ENCODE assay signal across 13 cellular contexts in the genomic region with DNA sequence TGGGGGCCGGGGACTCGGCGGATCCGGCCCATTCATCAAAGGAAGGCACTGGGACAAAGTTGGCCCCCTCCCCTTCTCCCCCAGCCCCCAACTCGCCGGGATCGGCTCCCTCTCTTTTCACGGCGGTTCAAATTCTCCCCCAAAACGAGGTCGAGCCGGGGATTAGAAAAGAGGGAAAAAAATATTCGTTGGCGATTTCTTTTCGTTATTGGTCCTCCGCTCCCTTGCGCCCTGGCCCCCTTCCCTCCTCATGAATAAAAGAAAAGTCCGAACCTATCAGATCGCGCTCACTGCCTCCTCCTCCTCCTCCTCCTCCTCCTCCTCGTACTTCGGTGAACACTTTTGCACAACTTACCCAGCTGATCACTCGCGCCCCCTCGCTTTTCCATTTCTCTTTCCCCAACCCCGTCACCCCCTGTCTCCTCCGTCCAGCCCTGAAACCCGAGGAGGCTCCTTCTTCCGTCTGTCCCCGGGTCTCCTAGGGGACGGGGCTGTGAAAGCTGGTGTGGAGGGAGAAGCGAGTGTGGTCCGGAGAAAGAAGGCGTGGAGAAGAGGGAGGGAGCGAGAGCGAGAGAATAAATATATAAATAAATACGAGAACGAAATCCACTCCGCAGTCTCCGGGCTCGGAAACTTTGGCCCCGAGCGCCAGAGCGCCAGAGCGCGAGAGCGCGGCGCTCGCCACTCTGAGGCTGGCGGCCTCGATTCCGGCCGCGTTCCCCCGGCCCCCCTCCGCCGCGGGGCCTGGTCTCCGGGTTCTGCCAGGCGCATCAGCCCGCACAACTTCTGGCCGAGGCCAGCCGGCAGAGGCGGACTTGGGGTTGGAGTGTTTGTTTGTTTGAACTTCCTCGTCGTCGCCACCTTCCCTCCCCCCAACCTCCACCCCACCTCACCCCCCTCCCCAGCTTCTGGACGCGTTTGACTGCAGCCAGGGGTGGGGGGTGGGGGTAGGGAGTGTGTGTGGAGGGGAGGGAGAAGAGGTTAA. TPM values are rescaled to one million over a fixed set of nuclear protein-coding genes. Genes with fewer than 3 reads are reported as not detected.
A peak's percentile ranks its signal among the peaks of the same experiment; 100 is the strongest.
DNase-seq lines count a peak whose midpoint lies in the region; ATAC-seq and TF ChIP-seq lines count a peak whose summit lies in the region.
"Had no signal": no experiment of that assay in that cellular context is flagged by ENCODE, and none has a peak within 500 bp of the region (broad histone marks: within the 10 kb centered on the region; RNA-seq: fewer than 3 reads in every experiment).

A gene (plus strand): TSS at position 336 of the 985 bp plus-strand sequence. CDS start 758 bp downstream, outside the sequence.

- H3K27ac Mint-ChIP-seq in activated naive CD4-positive, alpha-beta T cell treated with anti-CD3 and anti-CD28 coated beads, Interleukin-2, amount 10 ng/mL, durations not matched to agents 7 days and 5 days = peak within 1 kb of the TSS; percentile 78
- H3K27ac Mint-ChIP-seq in activated naive CD4-positive, alpha-beta T cell treated with anti-CD3 and anti-CD28 coated beads, Interleukin-2, amount 50 U/mL, for 72 hours = peak within 1 kb of the TSS in 1 of 2 donors; percentile 92

- H3K36me3 ChIP-seq in NT2/D1 (ENCODE audit: insufficient read depth, insufficient read length, low read length) (no peaks in the 10 kb centered on the region), smooth muscle cell (ENCODE audit: low read depth) (no peaks in the 10 kb centered on the region)
- H3K36me3 ChIP-seq: ascending aorta had no signal

- ATAC-seq in activated naive CD4-positive, alpha-beta T cell treated with anti-CD3 and anti-CD28 coated beads, Interleukin-2, amount 50 U/mL, for 72 hours = no peak
- no peak for ATAC-seq in GM18519 (IDR thresholded peaks at IDR 0.05; ENCODE audit: low FRiP score, unreplicated experiment)

- H3K27ac ChIP-seq in smooth muscle cell (ENCODE audit: low read depth) = no peak within 1 kb of the TSS
- H3K27ac ChIP-seq: ascending aorta had no signal

- H3K4me3 ChIP-seq in NT2/D1 (ENCODE audit: insufficient read length, low read depth) = peak within 1 kb of the TSS; percentile 32
- peak within 1 kb of the TSS; percentile 13 for H3K4me3 ChIP-seq in smooth muscle cell

- no peaks in the 10 kb centered on the region for H3K79me2 ChIP-seq in smooth muscle cell (ENCODE audit: low read depth)

- H3K4me1 ChIP-seq in NT2/D1 (ENCODE audit: insufficient read depth, insufficient read length) (peaks cover 6% of the 10 kb centered on the region), smooth muscle cell (ENCODE audit: low read depth) (peaks cover 35% of the 10 kb centered on the region)

- CTCF ChIA-PET in activated naive CD4-positive, alpha-beta T cell treated with anti-CD3 and anti-CD28 coated beads, Interleukin-2, amount 10 ng/mL, durations not matched to agents 7 days and 5 days (lab: Charles Lee) = no interaction called here

- H3K4me3 Mint-ChIP-seq in activated naive CD4-positive, alpha-beta T cell treated with anti-CD3 and anti-CD28 coated beads, Interleukin-2, amount 10 ng/mL, durations not matched to agents 7 days and 5 days = no peak within 1 kb of the TSS

- no peak within 1 kb of the TSS for H2AFZ ChIP-seq in smooth muscle cell (ENCODE audit: low read depth)

- H3K27me3 ChIP-seq in NT2/D1 (ENCODE audit: insufficient read depth, insufficient read length) = peaks cover 94% of the 10 kb centered on the region
- peaks cover 100% of the 10 kb centered on the region for H3K27me3 ChIP-seq in smooth muscle cell (ENCODE audit: low read depth)
- H3K27me3 ChIP-seq: ascending aorta had no signal

- no peak for TF ChIP-seq CTCF in smooth muscle cell (IDR thresholded peaks at IDR 0.05; ENCODE audit: borderline replicate concordance, insufficient read depth, poor library complexity, severe bottlenecking)

- H3K36me3 Mint-ChIP-seq in activated naive CD4-positive, alpha-beta T cell treated with anti-CD3 and anti-CD28 coated beads, Interleukin-2, amount 10 ng/mL, durations not matched to agents 7 days and 5 days = peaks cover 9% of the 10 kb centered on the region
- peaks cover 0 to 13% of the 10 kb centered on the region in 2 donors for H3K36me3 Mint-ChIP-seq in activated naive CD4-positive, alpha-beta T cell treated with anti-CD3 and anti-CD28 coated beads, Interleukin-2, amount 50 U/mL, for 72 hours

- H3K9me3 Mint-ChIP-seq in activated naive CD4-positive, alpha-beta T cell treated with anti-CD3 and anti-CD28 coated beads, Interleukin-2, amount 10 ng/mL, durations not matched to agents 7 days and 5 days = no peaks in the 10 kb centered on the region
- H3K9me3 Mint-ChIP-seq in activated naive CD4-positive, alpha-beta T cell treated with anti-CD3 and anti-CD28 coated beads, Interleukin-2, amount 50 U/mL, for 72 hours = no peaks in the 10 kb centered on the region

- 2% methylated on average over 56 of the region's 70 CpGs for WGBS in smooth muscle cell (ENCODE audit: low lambda C conversion rate)

- H3K9ac ChIP-seq in NT2/D1 (ENCODE audit: insufficient read length, low read depth) = peak within 1 kb of the TSS; percentile 32
- no peak within 1 kb of the TSS for H3K9ac ChIP-seq in smooth muscle cell (ENCODE audit: low read depth)

- H3F3A ChIP-seq in smooth muscle cell (ENCODE audit: low read depth) = no peaks in the 10 kb centered on the region

- peaks cover 100% of the 10 kb centered on the region for H3K27me3 Mint-ChIP-seq in activated naive CD4-positive, alpha-beta T cell treated with anti-CD3 and anti-CD28 coated beads, Interleukin-2, amount 10 ng/mL, durations not matched to agents 7 days and 5 days

- H4K20me1 ChIP-seq in smooth muscle cell (ENCODE audit: low read depth) = no peaks in the 10 kb centered on the region

- peak within 1 kb of the TSS; percentile 77 for H3K4me2 ChIP-seq in smooth muscle cell

- H3K9me3 ChIP-seq in NT2/D1 (ENCODE audit: insufficient read depth, low read length) = no peaks in the 10 kb centered on the region
- no peaks in the 10 kb centered on the region for H3K9me3 ChIP-seq in smooth muscle cell (replicated peaks; ENCODE audit: low read depth)
- H3K9me3 ChIP-seq: ascending aorta had no signal

- no peaks in the 10 kb centered on the region for H3K4me1 Mint-ChIP-seq in activated naive CD4-positive, alpha-beta T cell treated with anti-CD3 and anti-CD28 coated beads, Interleukin-2, amount 10 ng/mL, durations not matched to agents 7 days and 5 days

- no peak for DNase-seq in activated naive CD4-positive, alpha-beta T cell treated with anti-CD3 and anti-CD28 coated beads, Interleukin-2, amount 10 ng/mL, durations not matched to agents 7 days and 5 days
- DNase-seq in activated naive CD4-positive, alpha-beta T cell treated with anti-CD3 and anti-CD28 coated beads, Interleukin-2, amount 50 U/mL, for 72 hours (ENCODE audit: low spot score in 2 of 2) = no peak
- DNase-seq in NT2/D1 (ENCODE audit: low read depth, low spot score) (no peak), iPS-NIHi11 (ENCODE audit: low spot score) (peak; percentile 76), smooth muscle cell (lab: John Stamatoyannopoulos, UW; ENCODE audit: unreplicated experiment) (no peak), DMS114 treated with DMSO at 0.1 percent for 48 hours (lab: John Stamatoyannopoulos, UW; ENCODE audit: unreplicated experiment) (no peak), NCI-H1694 (lab: John Stamatoyannopoulos, UW) (no peak)
- DNase-seq: IMR-90; NCI-H187; stimulated activated CD8-positive, alpha-beta memory T cell treated with anti-CD3 and anti-CD28 coated beads, Interleukin-4, amount 100 ng/mL, for 48 hours had no signal

RNA-seq across cellular contexts. Expression of the gene that starts here (rescaled TPM):
- not detected for total RNA-seq in activated naive CD4-positive, alpha-beta T cell treated with anti-CD3 and anti-CD28 coated beads, Interleukin-2, amount 50 U/mL, for 72 hours
- not detected in 2 replicates for total RNA-seq in smooth muscle cell
- polyA plus RNA-seq in smooth muscle cell = not detected in 2 replicates
- total RNA-seq: ascending aorta; IMR-90; T-helper 1 cell treated with Interleukin-12 subunit alpha and Interleukin-12 subunit beta and Interleukin-4 antibody, amounts not matched to agents 30 ng/mL and 1 ng/mL, for 36 hours had no signal
- polyA plus RNA-seq: IMR-90 had no signal
